17 cellular contexts compared by ENCODE assay signal in the genomic region with DNA sequence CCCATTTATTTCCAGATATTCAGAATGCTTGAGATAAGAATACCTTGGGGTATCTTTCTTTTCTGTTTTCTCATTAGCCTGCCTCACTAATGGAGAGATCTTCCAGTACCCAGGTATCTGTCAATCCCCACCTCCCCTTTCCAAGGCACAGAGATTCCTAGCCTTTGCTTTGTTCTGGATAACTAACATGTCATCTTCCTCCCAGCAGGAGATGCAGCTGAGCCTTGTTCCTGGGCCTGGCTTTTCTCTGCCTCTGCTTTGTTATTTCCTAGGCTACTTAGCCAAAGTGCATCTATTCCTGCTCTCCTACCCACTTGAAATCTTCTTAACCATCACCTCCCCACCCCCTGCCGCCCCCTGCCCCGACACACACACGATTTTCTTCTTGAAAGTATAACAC.
"Had no signal": no experiment of that assay in that cellular context is flagged by ENCODE, and none has a peak within 500 bp of the region (broad histone marks: within the 10 kb centered on the region; RNA-seq: fewer than 3 reads in every experiment).

No MANE protein-coding gene starts in this region.

- H3K4me1 ChIP-seq: adrenal gland, sigmoid colon had no signal

- H3K4me3 ChIP-seq: adrenal gland, mucosa of descending colon, ovary, sigmoid colon had no signal

- H3K36me3 ChIP-seq: adrenal gland, ovary, sigmoid colon had no signal

- H3K27me3 ChIP-seq: adrenal gland, ovary, sigmoid colon had no signal

- H3K9me3 ChIP-seq: adrenal gland, ovary, sigmoid colon had no signal

- DNase-seq: activated CD4-positive, alpha-beta T cell treated with anti-CD3 and anti-CD28 coated beads, Interleukin-2, amount 50 U/mL, for 4 hours; activated naive CD4-positive, alpha-beta T cell treated with anti-CD3 and anti-CD28 coated beads, Interleukin-2, amount 50 U/mL, for 16 hours; activated T-cell treated with anti-CD3 and anti-CD28 coated beads, Interleukin-2, amount 50 U/mL, for 1 hour; adrenal gland; cortex of kidney; effector memory CD8-positive, alpha-beta T cell; hippocampal formation; mammary epithelial cell; mucosa of descending colon; ovary; sigmoid colon; stimulated activated CD4-positive, alpha-beta T cell treated with anti-CD3 and anti-CD28 coated beads, Interleukin-2, amount 100 ng/mL, for 48 hours; stimulated activated naive CD4-positive, alpha-beta T cell treated with Interleukin-2 at 50 U/mL for 16 hours; T-helper 2 cell; trophoblast cell had no signal

- H3K27ac ChIP-seq: adrenal gland, ovary, sigmoid colon had no signal

- ATAC-seq: activated CD4-positive, CD25-positive, alpha-beta regulatory T cell treated with anti-CD3 and anti-CD28 coated beads, Interleukin-2, amount 50 U/mL, for 24 hours; effector memory CD8-positive, alpha-beta T cell; left lobe of liver; mucosa of descending colon had no signal
